Comparison of ENCODE assay signal across 10 cellular contexts in genomic region chr16:4486126-4486893, GRCh38. TPM values are rescaled to one million over a fixed set of nuclear protein-coding genes. Genes with fewer than 3 reads are reported as not detected.
DNase-seq lines count a peak whose midpoint lies in the region; ATAC-seq and TF ChIP-seq lines count a peak whose summit lies in the region.
"Had no signal": no experiment of that assay in that cellular context is flagged by ENCODE, and none has a peak within 500 bp of the region (broad histone marks: within the 10 kb centered on the region; RNA-seq: fewer than 3 reads in every experiment).

No MANE protein-coding gene starts in this region.

- H3K4me3 Mint-ChIP-seq in activated naive CD4-positive, alpha-beta T cell treated with anti-CD3 and anti-CD28 coated beads, Interleukin-2, amount 10 ng/mL, durations not matched to agents 7 days and 5 days, result no peak overlapping the region
- no peak overlapping the region for H3K4me3 Mint-ChIP-seq in endodermal cell
- H3K4me3 Mint-ChIP-seq in naive thymus-derived CD4-positive, alpha-beta T cell, result peak overlapping the region in 7 of 10 donors; percentile 9 to 87 (median 44)

- H3K9me3 ChIP-seq in endodermal cell (ENCODE audit: control insufficient read depth, low read length) (no peaks in the 10 kb centered on the region), upper lobe of left lung (no peaks in the 10 kb centered on the region)
- no peaks in the 10 kb centered on the region for H3K9me3 ChIP-seq in naive thymus-derived CD4-positive, alpha-beta T cell (ENCODE audit: control insufficient read depth in 2 of 3, low read length in 3 of 3)

- no peak for TF ChIP-seq CTCF in endodermal cell (conservative IDR thresholded peaks at IDR 0.05)
- no peak for TF ChIP-seq CTCF in upper lobe of left lung (IDR thresholded peaks at IDR 0.05)

- intact Hi-C loops in naive thymus-derived CD4-positive, alpha-beta T cell (cut with micrococcal nuclease), result no loop called here

- no peak for ATAC-seq in naive thymus-derived CD4-positive, alpha-beta T cell
- ATAC-seq in upper lobe of left lung (ENCODE audit: low FRiP score in 2 of 2), result peak in 1 of 2 donors; percentile 62
- no peak for ATAC-seq in HG03520 (IDR thresholded peaks at IDR 0.05; ENCODE audit: unreplicated experiment)

- peaks cover 14% of the 10 kb centered on the region for H3K36me3 ChIP-seq in endodermal cell (ENCODE audit: control insufficient read depth, insufficient read depth, low read length)
- peaks cover 0 to 32% (median 0%) of the 10 kb centered on the region in 3 experiments for H3K36me3 ChIP-seq in naive thymus-derived CD4-positive, alpha-beta T cell (ENCODE audit: control insufficient read depth in 2 of 3, insufficient read depth in 3 of 3, low read length in 3 of 3)
- H3K36me3 ChIP-seq in upper lobe of left lung, result peaks cover 0 to 30% (median 16%) of the 10 kb centered on the region in 4 donors

- WGBS in endodermal cell (ENCODE audit: insufficient coverage in 1 of 2, insufficient read length in 1 of 2), 2 experiments, result 94 to 100% methylated on average over 2 to 3 of the region's 3 CpGs
- WGBS in upper lobe of left lung, 2 donors, result 93 to 95% methylated on average over 3 of the region's 3 CpGs

- POLR2A ChIA-PET in naive thymus-derived CD4-positive, alpha-beta T cell (lab: Charles Lee), result interaction anchor here (0.7 to 4.6 kb wide), 5 partner anchors 9 to 50 kb away, joined by 3 to 64 read pairs (median 27); partner anchors contain the start of genes HMOX2 and NMRAL1

- peaks cover 56% of the 10 kb centered on the region for H3K36me3 Mint-ChIP-seq in activated naive CD4-positive, alpha-beta T cell treated with anti-CD3 and anti-CD28 coated beads, Interleukin-2, amount 10 ng/mL, durations not matched to agents 7 days and 5 days
- H3K36me3 Mint-ChIP-seq in endodermal cell (ENCODE audit: low read depth), result peaks cover 10% of the 10 kb centered on the region
- H3K36me3 Mint-ChIP-seq in naive thymus-derived CD4-positive, alpha-beta T cell, result peaks cover 4 to 38% (median 23%) of the 10 kb centered on the region in 5 donors

- no peak overlapping the region for H3K4me3 ChIP-seq in endodermal cell (ENCODE audit: low read length)
- H3K4me3 ChIP-seq in naive thymus-derived CD4-positive, alpha-beta T cell (ENCODE audit: low read length), result no peak overlapping the region
- H3K4me3 ChIP-seq in upper lobe of left lung, result no peak overlapping the region

- H3K4me1 ChIP-seq in endodermal cell (ENCODE audit: control insufficient read depth, insufficient read depth, low read length) (no peaks in the 10 kb centered on the region), upper lobe of left lung (peaks cover 15 to 40% (median 32%) of the 10 kb centered on the region in 4 donors)
- H3K4me1 ChIP-seq in naive thymus-derived CD4-positive, alpha-beta T cell (ENCODE audit: control insufficient read depth in 2 of 2, insufficient read depth in 2 of 2, low read length in 2 of 2), result peaks cover 59 to 68% of the 10 kb centered on the region in 2 donors

- peak in 2 of 4 donors; percentile 70 to 91 for TF ChIP-seq EP300 in upper lobe of left lung (IDR thresholded peaks at IDR 0.05)

- H3K27ac Mint-ChIP-seq in activated naive CD4-positive, alpha-beta T cell treated with anti-CD3 and anti-CD28 coated beads, Interleukin-2, amount 10 ng/mL, durations not matched to agents 7 days and 5 days, result peak overlapping the region; percentile 96
- peak overlapping the region; percentile 26 for H3K27ac Mint-ChIP-seq in endodermal cell
- peak overlapping the region; percentile 80 to 95 (median 94) for H3K27ac Mint-ChIP-seq in naive thymus-derived CD4-positive, alpha-beta T cell

- TF ChIP-seq POLR2A in upper lobe of left lung (IDR thresholded peaks at IDR 0.05), result no peak

- H3K27me3 ChIP-seq in endodermal cell (ENCODE audit: control insufficient read depth, insufficient read depth, low read length, poor library complexity, severe bottlenecking) (no peaks in the 10 kb centered on the region), upper lobe of left lung (no peaks in the 10 kb centered on the region)
- no peaks in the 10 kb centered on the region for H3K27me3 ChIP-seq in naive thymus-derived CD4-positive, alpha-beta T cell (ENCODE audit: control insufficient read depth in 2 of 2, insufficient read depth in 2 of 2, low read length in 2 of 2)

- H3K9ac ChIP-seq in endodermal cell (ENCODE audit: extremely low read depth, low read length, poor library complexity, severe bottlenecking), result no peak overlapping the region

- CTCF ChIA-PET in activated naive CD4-positive, alpha-beta T cell treated with anti-CD3 and anti-CD28 coated beads, Interleukin-2, amount 10 ng/mL, durations not matched to agents 7 days and 5 days (lab: Charles Lee), result interaction anchor here (1.3 to 2.0 kb wide), 3 partner anchors 8 to 13 kb away, joined by 3 to 10 read pairs (median 5); partner anchors contain the start of gene HMOX2
- CTCF ChIA-PET in naive thymus-derived CD4-positive, alpha-beta T cell (lab: Charles Lee), result interaction anchor here (1.4 kb wide), 1 partner anchor 19 kb away, joined by 7 read pairs; no protein-coding TSS in a partner anchor

- no peaks in the 10 kb centered on the region for H3K27me3 Mint-ChIP-seq in activated naive CD4-positive, alpha-beta T cell treated with anti-CD3 and anti-CD28 coated beads, Interleukin-2, amount 10 ng/mL, durations not matched to agents 7 days and 5 days
- no peaks in the 10 kb centered on the region for H3K27me3 Mint-ChIP-seq in endodermal cell (ENCODE audit: insufficient read depth)
- no peaks in the 10 kb centered on the region for H3K27me3 Mint-ChIP-seq in naive thymus-derived CD4-positive, alpha-beta T cell

- peaks cover 81% of the 10 kb centered on the region for H3K4me1 Mint-ChIP-seq in activated naive CD4-positive, alpha-beta T cell treated with anti-CD3 and anti-CD28 coated beads, Interleukin-2, amount 10 ng/mL, durations not matched to agents 7 days and 5 days
- H3K4me1 Mint-ChIP-seq in endodermal cell, result peaks cover 13% of the 10 kb centered on the region
- H3K4me1 Mint-ChIP-seq in naive thymus-derived CD4-positive, alpha-beta T cell, result peaks cover 54 to 78% (median 69%) of the 10 kb centered on the region in 7 donors

- H3K9me3 Mint-ChIP-seq in activated naive CD4-positive, alpha-beta T cell treated with anti-CD3 and anti-CD28 coated beads, Interleukin-2, amount 10 ng/mL, durations not matched to agents 7 days and 5 days, result no peaks in the 10 kb centered on the region
- no peaks in the 10 kb centered on the region for H3K9me3 Mint-ChIP-seq in endodermal cell
- H3K9me3 Mint-ChIP-seq in naive thymus-derived CD4-positive, alpha-beta T cell, result no peaks in the 10 kb centered on the region

- H3K27ac ChIP-seq in endodermal cell (ENCODE audit: low read depth, low read length), result no peak overlapping the region
- H3K27ac ChIP-seq in naive thymus-derived CD4-positive, alpha-beta T cell (ENCODE audit: low read depth, low read length), result peak overlapping the region; percentile 46
- peak overlapping the region; percentile 65 to 70 (median 70) for H3K27ac ChIP-seq in upper lobe of left lung

- no peak for DNase-seq in activated naive CD4-positive, alpha-beta T cell treated with anti-CD3 and anti-CD28 coated beads, Interleukin-2, amount 10 ng/mL, durations not matched to agents 7 days and 5 days
- no peak for DNase-seq in activated naive CD4-positive, alpha-beta T cell treated with Interleukin-2 at 50 U/mL for 16 hours
- no peak for DNase-seq in endodermal cell
- DNase-seq in naive thymus-derived CD4-positive, alpha-beta T cell, result no peak
- DNase-seq in upper lobe of left lung, result peak in 1 of 2 donors; percentile 53
- no peak for DNase-seq in Ammon's horn (ENCODE audit: low spot score)
- DNase-seq in mucosa of gallbladder (ENCODE audit: low spot score), result no peak
- DNase-seq: activated gamma-delta T cell treated with Interleukin-2 at 50 U/mL for 16 hours, NCI-H1694 treated with DMSO at 0.1 percent for 48 hours had no signal

RNA-seq across cellular contexts. Expression of gene HMOX2, which starts 10.1 kb away (rescaled TPM):
- total RNA-seq in endodermal cell (10 to 100 TPM; 26.3 to 27.7 TPM), upper lobe of left lung (10 to 100 TPM; 22.0 to 93.9 (median 53.8) TPM), mucosa of gallbladder (85.2 TPM)
- polyA plus RNA-seq in endodermal cell (2013, experiment 1 of 2), result 19.0 TPM
- polyA plus RNA-seq in endodermal cell (2013, experiment 2 of 2), result 18.3 TPM
- 10 to 100 TPM; 44.6 to 84.9 (median 61.0) TPM for total RNA-seq in naive thymus-derived CD4-positive, alpha-beta T cell
- polyA plus RNA-seq in naive thymus-derived CD4-positive, alpha-beta T cell, result 100 to 1,000 TPM; 127 to 163 TPM

RNA-seq across cellular contexts. Expression of gene NMRAL1, which starts 11.9 kb away (rescaled TPM):
- 10 to 100 TPM; 56.9 to 75.2 TPM for total RNA-seq in endodermal cell
- 20.8 TPM for polyA plus RNA-seq in endodermal cell (2013, experiment 1 of 2)
- 22.4 TPM for polyA plus RNA-seq in endodermal cell (2013, experiment 2 of 2)
- 10 to 100 TPM; 34.2 to 72.7 (median 58.1) TPM for total RNA-seq in naive thymus-derived CD4-positive, alpha-beta T cell
- polyA plus RNA-seq in naive thymus-derived CD4-positive, alpha-beta T cell, result 10 to 100 TPM; 61.3 to 81.8 TPM
- 10 to 100 TPM; 34.4 to 80.7 (median 43.3) TPM for total RNA-seq in upper lobe of left lung
- 58.9 TPM for total RNA-seq in mucosa of gallbladder

RNA-seq across cellular contexts. Expression of gene CDIP1, which starts 52.3 kb away (rescaled TPM):
- total RNA-seq in endodermal cell (10 to 100 TPM; 41.8 to 64.4 TPM), upper lobe of left lung (10 to 100 TPM in 5 of 6 donors, 1 to 10 TPM in 1; 7.3 to 27.0 (median 21.9) TPM), mucosa of gallbladder (38.7 TPM)
- 41.6 TPM for polyA plus RNA-seq in endodermal cell (2013, experiment 1 of 2)
- polyA plus RNA-seq in endodermal cell (2013, experiment 2 of 2), result 36.6 TPM
- total RNA-seq in naive thymus-derived CD4-positive, alpha-beta T cell, result 10 to 100 TPM; 28.1 to 41.1 (median 31.0) TPM
- polyA plus RNA-seq in naive thymus-derived CD4-positive, alpha-beta T cell, result 10 to 100 TPM; 28.3 to 33.4 TPM

Comparison
In these comparisons a context has a peak if more than half of its experiments do, and no peak if none do; other contexts are left out.
1. H3K27ac Mint-ChIP-seq: peak in every context shown above with its lines; median percentile 96 in activated naive CD4-positive, alpha-beta T cell treated with anti-CD3 and anti-CD28 coated beads, Interleukin-2, amount 10 ng/mL, durations not matched to agents 7 days and 5 days; 94 in naive thymus-derived CD4-positive, alpha-beta T cell; 26 in endodermal cell.
2. H3K4me3 Mint-ChIP-seq: peak in naive thymus-derived CD4-positive, alpha-beta T cell (7 of 10); none in activated naive CD4-positive, alpha-beta T cell treated with anti-CD3 and anti-CD28 coated beads, Interleukin-2, amount 10 ng/mL, durations not matched to agents 7 days and 5 days (single experiment) and endodermal cell (single experiment).